Comparison of ENCODE assay signal across 8 cellular contexts in genomic region chr4:3531887-3532713, GRCh38. TPM values are rescaled to one million over a fixed set of nuclear protein-coding genes. Genes with fewer than 3 reads are reported as not detected.
DNase-seq lines count a peak whose midpoint lies in the region; ATAC-seq and TF ChIP-seq lines count a peak whose summit lies in the region.

A gene with protein sequence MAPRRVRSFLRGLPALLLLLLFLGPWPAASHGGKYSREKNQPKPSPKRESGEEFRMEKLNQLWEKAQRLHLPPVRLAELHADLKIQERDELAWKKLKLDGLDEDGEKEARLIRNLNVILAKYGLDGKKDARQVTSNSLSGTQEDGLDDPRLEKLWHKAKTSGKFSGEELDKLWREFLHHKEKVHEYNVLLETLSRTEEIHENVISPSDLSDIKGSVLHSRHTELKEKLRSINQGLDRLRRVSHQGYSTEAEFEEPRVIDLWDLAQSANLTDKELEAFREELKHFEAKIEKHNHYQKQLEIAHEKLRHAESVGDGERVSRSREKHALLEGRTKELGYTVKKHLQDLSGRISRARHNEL (minus strand): TSS chr4:3532422. CDS start chr4:3532412, 10 bp downstream.

- ATAC-seq in HG02588 (IDR thresholded peaks at IDR 0.05; ENCODE audit: unreplicated experiment), result peak; percentile 81

- peak; percentile 72 to 89 for TF ChIP-seq POLR2A in tibial nerve (IDR thresholded peaks at IDR 0.05)

- H3K36me3 ChIP-seq in cardiac muscle cell (no peaks in the 10 kb centered on the region), parathyroid adenoma (ENCODE audit: control insufficient read depth, insufficient read depth, low read length) (no peaks in the 10 kb centered on the region), tibial nerve (peaks cover 0 to 29% (median 0%) of the 10 kb centered on the region in 3 donors)

- H3K4me2 ChIP-seq in parathyroid adenoma (ENCODE audit: low read length), result peak within 1 kb of the TSS; percentile 61

- H3K9me3 ChIP-seq in cardiac muscle cell (ENCODE audit: low read depth) (no peaks in the 10 kb centered on the region), parathyroid adenoma (ENCODE audit: control insufficient read depth, low read length) (no peaks in the 10 kb centered on the region), tibial nerve (no peaks in the 10 kb centered on the region)

- no peaks in the 10 kb centered on the region for H3K27me3 ChIP-seq in cardiac muscle cell
- no peaks in the 10 kb centered on the region for H3K27me3 ChIP-seq in parathyroid adenoma (ENCODE audit: control insufficient read depth, insufficient read depth, low read length)
- H3K27me3 ChIP-seq in tibial nerve, result no peaks in the 10 kb centered on the region

- peaks cover 42% of the 10 kb centered on the region for H3K79me2 ChIP-seq in parathyroid adenoma

- peak; percentile 37 to 94 for TF ChIP-seq EP300 in tibial nerve (IDR thresholded peaks at IDR 0.05)

- H2AFZ ChIP-seq in parathyroid adenoma, result peak within 1 kb of the TSS; percentile 96

- WGBS in tibial nerve, 2 donors, result 0 to 1% methylated on average over 42 to 48 of the region's 82 CpGs

- H3K9ac ChIP-seq in parathyroid adenoma, result peak within 1 kb of the TSS; percentile 61

- peak; percentile 72 for DNase-seq in NCI-H1105 (lab: John Stamatoyannopoulos, UW)
- peak; percentile 36 to 82 for DNase-seq in SW 1271 (lab: John Stamatoyannopoulos, UW)
- peak; percentile 64 for DNase-seq in activated naive CD8-positive, alpha-beta T cell treated with anti-CD3 and anti-CD28 coated beads, Interleukin-2, amount 50 U/mL, for 16 hours (ENCODE audit: low read depth, low spot score)
- DNase-seq in cardiac muscle cell (ENCODE audit: low read depth in 1 of 2, low spot score in 1 of 2), result peak; percentile 94 to 95
- DNase-seq in tibial nerve (ENCODE audit: low spot score in 2 of 2), result peak; percentile 79 to 80

- H3K4me1 ChIP-seq in cardiac muscle cell (ENCODE audit: low read depth) (peaks cover 26% of the 10 kb centered on the region), parathyroid adenoma (peaks cover 3% of the 10 kb centered on the region), tibial nerve (peaks cover 0 to 42% (median 20%) of the 10 kb centered on the region in 4 donors)

- H3K27ac ChIP-seq in cardiac muscle cell (no peak within 1 kb of the TSS), parathyroid adenoma (peak within 1 kb of the TSS; percentile 69), tibial nerve (peak within 1 kb of the TSS in 3 of 4 donors; percentile 15 to 81 (median 81))

- H3K4me3 ChIP-seq in GM08714 (ENCODE audit: low read length) (peak within 1 kb of the TSS; percentile 87), cardiac muscle cell (peak within 1 kb of the TSS; percentile 58), parathyroid adenoma (ENCODE audit: low read depth, low read length) (peak within 1 kb of the TSS; percentile 96), tibial nerve (peak within 1 kb of the TSS; percentile 86 to 91 (median 88))

- TF ChIP-seq CTCF in cardiac muscle cell (IDR thresholded peaks at IDR 0.05; ENCODE audit: low read depth, low read length), result no peak
- TF ChIP-seq CTCF in parathyroid adenoma (IDR thresholded peaks at IDR 0.05), result no peak
- peak in 1 of 5 experiments; percentile 19 for TF ChIP-seq CTCF in tibial nerve (IDR thresholded peaks at IDR 0.05)

RNA-seq across cellular contexts. Expression of the gene that starts here (rescaled TPM):
- total RNA-seq in cardiac muscle cell, result 217 and 231 TPM in 2 replicates
- 255 and 296 TPM in 2 replicates for polyA plus RNA-seq in cardiac muscle cell
- total RNA-seq in tibial nerve, result 100 to 1,000 TPM in 3 of 4 donors, 10 to 100 TPM in 1; 68.1 to 169 (median 108) TPM
